1 cellular context compared by ENCODE assay signal in genomic region chr12:66141299-66141698, GRCh38.
TF ChIP-seq lines count a peak whose summit lies in the region.

No MANE protein-coding gene starts in this region.

TF ChIP-seq in K562, 482 proteins besides CTCF, POLR2A, EP300 and RAD21 (continued from another document):
- no peak for TF ChIP-seq ZMIZ1 (IDR thresholded peaks at IDR 0.05; ENCODE audit: low read depth in 2 of 2, low read length in 2 of 2)
- peak; percentile 99 for TF ChIP-seq ZNF507 (tag; conservative IDR thresholded peaks at IDR 0.05)
- TF ChIP-seq L3MBTL2 (IDR thresholded peaks at IDR 0.05): no peak
- no peak for TF ChIP-seq BRF2 (IDR thresholded peaks at IDR 0.05; ENCODE audit: borderline replicate concordance, insufficient read depth, insufficient read length)
- TF ChIP-seq SMARCA4 (IDR thresholded peaks at IDR 0.05): no peak
- TF ChIP-seq CBX3 (IDR thresholded peaks at IDR 0.05; ENCODE audit: borderline replicate concordance in 1 of 2, low read length in 2 of 2): 0 out of 3 replicates have a peak, but pooled peaks of 1 of the 2 experiments have one; percentile 13
- no peak for TF ChIP-seq ID3 (CRISPR knock-in tag; IDR thresholded peaks at IDR 0.05)
- no peak for TF ChIP-seq ID3 (tag; IDR thresholded peaks at IDR 0.05)
- no peak for TF ChIP-seq REST (CRISPR knock-in tag; IDR thresholded peaks at IDR 0.05; ENCODE audit: low read depth)
- no peak for TF ChIP-seq FOXJ3 (CRISPR knock-in tag; IDR thresholded peaks at IDR 0.05)
- TF ChIP-seq MNT (conservative IDR thresholded peaks at IDR 0.05): no peak
- peak; percentile 82 for TF ChIP-seq RBM25 (IDR thresholded peaks at IDR 0.05; ENCODE audit: low read depth, low read length, severe bottlenecking)
- TF ChIP-seq MYBL2 (IDR thresholded peaks at IDR 0.05; ENCODE audit: low read depth): no peak
- TF ChIP-seq MYBL2 (CRISPR knock-in tag; IDR thresholded peaks at IDR 0.05; ENCODE audit: borderline replicate concordance): no peak
- TF ChIP-seq MYNN (IDR thresholded peaks at IDR 0.05): no peak
- no peak for TF ChIP-seq MYNN (CRISPR knock-in tag; IDR thresholded peaks at IDR 0.05)
- no peak for TF ChIP-seq ADNP (tag; IDR thresholded peaks at IDR 0.05)
- TF ChIP-seq MEF2A (IDR thresholded peaks at IDR 0.05; ENCODE audit: control insufficient read depth, low read depth, low read length): no peak
- no peak for TF ChIP-seq SRF (CRISPR knock-in tag; IDR thresholded peaks at IDR 0.05)
- no peak for TF ChIP-seq ZBTB49 (CRISPR knock-in tag; IDR thresholded peaks at IDR 0.05; ENCODE audit: borderline replicate concordance)
- no peak for TF ChIP-seq FUS (optimal IDR thresholded peaks at IDR 0.05; ENCODE audit: low read depth, low read length)
- TF ChIP-seq STAG1 (CRISPR knock-in tag; IDR thresholded peaks at IDR 0.05; ENCODE audit: borderline replicate concordance): no peak
- TF ChIP-seq ZNF586 (CRISPR knock-in tag; conservative IDR thresholded peaks at IDR 0.05): no peak
- no peak for TF ChIP-seq ZNF717 (CRISPR knock-in tag; IDR thresholded peaks at IDR 0.05)
- peak; percentile 94 for TF ChIP-seq ZNF354B (CRISPR knock-in tag; IDR thresholded peaks at IDR 0.05)
- TF ChIP-seq CBX1 (IDR thresholded peaks at IDR 0.05; ENCODE audit: low read depth): no peak
- no peak for TF ChIP-seq ZNF589 (CRISPR knock-in tag; IDR thresholded peaks at IDR 0.05; ENCODE audit: low read depth)
- no peak for TF ChIP-seq ZNF77 (CRISPR knock-in tag; IDR thresholded peaks at IDR 0.05)
